20 cellular contexts compared by ENCODE assay signal in the genomic region with DNA sequence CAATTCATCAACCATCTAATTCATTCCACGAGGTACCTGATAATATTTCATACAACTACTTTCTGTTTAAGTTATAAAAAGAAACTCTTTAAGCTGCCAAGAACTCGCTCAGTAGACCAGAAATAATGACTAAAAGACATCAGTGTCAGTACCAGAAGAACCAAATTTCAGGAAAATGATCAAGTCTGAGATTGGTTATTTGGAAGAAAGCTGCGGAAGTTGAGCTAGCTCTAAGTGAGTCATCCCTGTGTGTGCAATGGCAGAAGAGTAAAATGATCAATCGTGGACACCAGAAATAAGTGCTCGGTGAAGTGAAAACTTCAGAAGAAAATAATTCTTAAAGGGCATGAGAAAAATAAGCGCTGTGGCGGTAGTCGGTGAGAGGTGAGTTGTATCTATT.
"Had no signal": no experiment of that assay in that cellular context is flagged by ENCODE, and none has a peak within 500 bp of the region (broad histone marks: within the 10 kb centered on the region; RNA-seq: fewer than 3 reads in every experiment).

No MANE protein-coding gene starts in this region.

- DNase-seq: dermis blood vessel endothelial cell; effector memory CD4-positive, alpha-beta T cell; head of caudate nucleus; left colon; left ventricle myocardium inferior; lower lobe of right lung; natural killer cell; pancreas; right cardiac atrium; sigmoid colon; stimulated activated CD4-positive, alpha-beta T cell treated with anti-CD3 and anti-CD28 coated beads, Interleukin-2, amount 100 ng/mL, for 24 hours; stimulated activated CD4-positive, alpha-beta T cell treated with anti-CD3 and anti-CD28 coated beads, Interleukin-4, amount 100 ng/mL, for 24 hours; stimulated activated naive CD4-positive, alpha-beta T cell treated with Interleukin-2 at 50 U/mL for 16 hours; stomach; thyroid gland; trophoblast cell had no signal

- ATAC-seq: left colon; lower lobe of right lung; natural killer cell; pancreas; right cardiac atrium; stimulated activated effector memory CD8-positive, alpha-beta T cell treated with anti-CD3 and anti-CD28 coated beads, Interleukin-12 subunit alpha, Interleukin-12 subunit beta, amount 100 ng/mL, for 72 hours had no signal

- H3K4me1 Mint-ChIP-seq: natural killer cell; stimulated activated effector memory CD8-positive, alpha-beta T cell treated with anti-CD3 and anti-CD28 coated beads, Interleukin-12 subunit alpha, Interleukin-12 subunit beta, amount 100 ng/mL, for 72 hours had no signal

- H3K36me3 Mint-ChIP-seq: natural killer cell; stimulated activated effector memory CD8-positive, alpha-beta T cell treated with anti-CD3 and anti-CD28 coated beads, Interleukin-12 subunit alpha, Interleukin-12 subunit beta, amount 100 ng/mL, for 72 hours had no signal

- H3K27me3 Mint-ChIP-seq: progenitor cell of endocrine pancreas had no signal

- H3K27ac Mint-ChIP-seq: natural killer cell; progenitor cell of endocrine pancreas; stimulated activated effector memory CD8-positive, alpha-beta T cell treated with anti-CD3 and anti-CD28 coated beads, Interleukin-12 subunit alpha, Interleukin-12 subunit beta, amount 100 ng/mL, for 72 hours had no signal

- H3K4me3 ChIP-seq: coronary artery, left ventricle myocardium inferior, lower lobe of right lung, pancreas, sigmoid colon, stomach, thyroid gland, vagina had no signal

- H3K4me3 Mint-ChIP-seq: natural killer cell; stimulated activated effector memory CD8-positive, alpha-beta T cell treated with anti-CD3 and anti-CD28 coated beads, Interleukin-12 subunit alpha, Interleukin-12 subunit beta, amount 100 ng/mL, for 72 hours had no signal
